Comparison of ENCODE assay signal across 16 cellular contexts in genomic region chr6:161200610-161201201, GRCh38.
A peak's percentile ranks its signal among the peaks of the same experiment; 100 is the strongest.
DNase-seq lines count a peak whose midpoint lies in the region; ATAC-seq and TF ChIP-seq lines count a peak whose summit lies in the region.
"Had no signal": no experiment of that assay in that cellular context is flagged by ENCODE, and none has a peak within 500 bp of the region (broad histone marks: within the 10 kb centered on the region; RNA-seq: fewer than 3 reads in every experiment).

No MANE protein-coding gene starts in this region.

- ATAC-seq in IMR-90 (ENCODE audit: low read depth): no peak
- ATAC-seq: psoas muscle had no signal

- H2AK5ac ChIP-seq in IMR-90 (ENCODE audit: low read depth, low read length): no peak overlapping the region
- no peak overlapping the region for H2AK5ac ChIP-seq in mesendoderm (ENCODE audit: low read length)

- H3K27me3 Mint-ChIP-seq in activated naive CD4-positive, alpha-beta T cell treated with anti-CD3 and anti-CD28 coated beads, Interleukin-2, amount 10 ng/mL, durations not matched to agents 7 days and 5 days: no peaks in the 10 kb centered on the region
- H3K27me3 Mint-ChIP-seq: activated CD4-positive, alpha-beta memory T cell treated with anti-CD3 and anti-CD28 coated beads for 36 hours; stimulated activated naive CD8-positive, alpha-beta T cell treated with anti-CD3 and anti-CD28 coated beads, Interleukin-15, Interleukin-2, amounts not matched to agents 100 ng/mL and 50 ng/mL, for 24 hours had no signal

- no peaks in the 10 kb centered on the region; the same call in 1 of the 2 replicates for H3K36me3 ChIP-seq in BLaER1
- H3K36me3 ChIP-seq in IMR-90 (ENCODE audit: control insufficient read depth, insufficient read depth, low read length): no peaks in the 10 kb centered on the region; the same call in 1 of the 2 replicates
- H3K36me3 ChIP-seq in mesendoderm (ENCODE audit: control insufficient read depth, insufficient read depth, low read length): no peaks in the 10 kb centered on the region
- H3K36me3 ChIP-seq in prostate gland: no peaks in the 10 kb centered on the region
- H3K36me3 ChIP-seq: esophagus muscularis mucosa, Peyer's patch had no signal

- no peak overlapping the region for H3K14ac ChIP-seq in IMR-90 (replicated peaks; ENCODE audit: low read depth, low read length)

- POLR2A ChIA-PET in IMR-90 (lab: Charles Lee; ENCODE audit: unreplicated experiment): no interaction called here

- DNase-seq in IMR-90: no peak
- no peak for DNase-seq in astrocyte of the spinal cord (ENCODE audit: low read depth, low spot score)
- peak; percentile 19 for DNase-seq in mesendoderm
- DNase-seq in prostate gland (ENCODE audit: low spot score): no peak
- DNase-seq in activated naive CD4-positive, alpha-beta T cell treated with anti-CD3 and anti-CD28 coated beads, Interleukin-2, amount 10 ng/mL, durations not matched to agents 7 days and 5 days: no peak
- DNase-seq in NCI-H510A treated with DMSO at 0.1 percent for 48 hours (lab: John Stamatoyannopoulos, UW): no peak
- DNase-seq in NCI-H2029 (lab: John Stamatoyannopoulos, UW): no peak
- DNase-seq: activated CD4-positive, alpha-beta memory T cell treated with anti-CD3 and anti-CD28 coated beads for 36 hours; activated gamma-delta T cell; KG1; Peyer's patch; psoas muscle had no signal

- peaks cover 6% of the 10 kb centered on the region for H3K79me2 ChIP-seq in mesendoderm (ENCODE audit: control insufficient read depth, insufficient read depth, low read length)

- no peaks in the 10 kb centered on the region for H3K36me3 Mint-ChIP-seq in activated naive CD4-positive, alpha-beta T cell treated with anti-CD3 and anti-CD28 coated beads, Interleukin-2, amount 10 ng/mL, durations not matched to agents 7 days and 5 days

- no peak overlapping the region for H3K4ac ChIP-seq in IMR-90 (ENCODE audit: low read depth, low read length)
- no peak overlapping the region for H3K4ac ChIP-seq in mesendoderm (ENCODE audit: low read depth, low read length)

- H3K4me1 ChIP-seq in BLaER1 (peaks cover 35% of the 10 kb centered on the region), IMR-90 (ENCODE audit: control insufficient read depth, insufficient read depth, low read length) (no peaks in the 10 kb centered on the region; the same call in 1 of the 2 replicates), mesendoderm (ENCODE audit: control insufficient read depth, low read depth, low read length) (no peaks in the 10 kb centered on the region), prostate gland (replicated peaks) (no peaks in the 10 kb centered on the region)
- H3K4me1 ChIP-seq: Peyer's patch, psoas muscle had no signal

- in situ Hi-C loops in IMR-90 (cut with MboI; ENCODE audit: low sequenced_read_pairs) (no loop called here), astrocyte of the spinal cord (cut with HindIII; ENCODE audit: low sequenced_read_pairs) (no loop called here)

- H3K4me2 ChIP-seq in BLaER1 (peak overlapping the region; percentile 34; the same call in 1 of the 2 replicates), IMR-90 (ENCODE audit: low read depth, low read length) (no peak overlapping the region), mesendoderm (ENCODE audit: low read length) (no peak overlapping the region)

- peaks cover 2% of the 10 kb centered on the region for H3K9me3 Mint-ChIP-seq in activated naive CD4-positive, alpha-beta T cell treated with anti-CD3 and anti-CD28 coated beads, Interleukin-2, amount 10 ng/mL, durations not matched to agents 7 days and 5 days
- H3K9me3 Mint-ChIP-seq: activated CD4-positive, alpha-beta memory T cell treated with anti-CD3 and anti-CD28 coated beads for 36 hours; stimulated activated naive CD8-positive, alpha-beta T cell treated with anti-CD3 and anti-CD28 coated beads, Interleukin-15, Interleukin-2, amounts not matched to agents 100 ng/mL and 50 ng/mL, for 24 hours; T-helper 1 cell treated with Interleukin-12 subunit alpha and Interleukin-12 subunit beta and Interleukin-4 antibody, amounts not matched to agents 30 μg/mL and 1 μg/mL, for 36 hours had no signal

- H3K4me3 ChIP-seq in BLaER1: no peak overlapping the region
- H3K4me3 ChIP-seq in IMR-90 (ENCODE audit: insufficient read depth, low read depth, low read length): no peak overlapping the region
- no peak overlapping the region for H3K4me3 ChIP-seq in astrocyte of the spinal cord (ENCODE audit: low read depth, low read length)
- no peak overlapping the region for H3K4me3 ChIP-seq in mesendoderm (ENCODE audit: low read length)
- H3K4me3 ChIP-seq in prostate gland: no peak overlapping the region
- H3K4me3 ChIP-seq: esophagus muscularis mucosa, Peyer's patch, psoas muscle had no signal

- no peaks in the 10 kb centered on the region for H3K9me1 ChIP-seq in IMR-90 (ENCODE audit: insufficient read depth, low read length)

- H3K9me3 ChIP-seq in BLaER1: peaks cover 4% of the 10 kb centered on the region; the same call in 1 of the 2 replicates
- H3K9me3 ChIP-seq in IMR-90 (ENCODE audit: control insufficient read depth, insufficient read depth, low read length): no peaks in the 10 kb centered on the region
- no peaks in the 10 kb centered on the region for H3K9me3 ChIP-seq in prostate gland
- H3K9me3 ChIP-seq: esophagus muscularis mucosa, Peyer's patch, psoas muscle had no signal

- CTCF ChIA-PET in IMR-90 (lab: Yijun Ruan, JAX): no interaction called here
- CTCF ChIA-PET in activated naive CD4-positive, alpha-beta T cell treated with anti-CD3 and anti-CD28 coated beads, Interleukin-2, amount 10 ng/mL, durations not matched to agents 7 days and 5 days (lab: Charles Lee): interaction anchor here (0.9 kb wide), 1 partner anchor 270 kb away, joined by 3 read pairs; no protein-coding TSS in a partner anchor

- no peak overlapping the region for H3K56ac ChIP-seq in IMR-90 (ENCODE audit: extremely low read depth, insufficient read depth, low read length)
- H3K56ac ChIP-seq in mesendoderm (ENCODE audit: low read length): no peak overlapping the region

- H3K27ac ChIP-seq in BLaER1 (no peak overlapping the region), IMR-90 (ENCODE audit: insufficient read depth, low read length) (no peak overlapping the region), mesendoderm (ENCODE audit: low read depth, low read length) (no peak overlapping the region), prostate gland (no peak overlapping the region)
- H3K27ac ChIP-seq: esophagus muscularis mucosa, Peyer's patch, psoas muscle had no signal

- no peaks in the 10 kb centered on the region for H3K27me3 ChIP-seq in BLaER1
- no peaks in the 10 kb centered on the region for H3K27me3 ChIP-seq in IMR-90 (ENCODE audit: control insufficient read depth, insufficient read depth, low read length)
- H3K27me3 ChIP-seq in mesendoderm (ENCODE audit: insufficient read depth, low read length, poor library complexity): no peaks in the 10 kb centered on the region
- no peaks in the 10 kb centered on the region for H3K27me3 ChIP-seq in prostate gland (replicated peaks; ENCODE audit: insufficient read depth)
- H3K27me3 ChIP-seq: esophagus muscularis mucosa, Peyer's patch had no signal

- TF ChIP-seq CTCF in IMR-90 (conservative IDR thresholded peaks at IDR 0.05; ENCODE audit: low read depth, low read length) (0 out of 2 replicates have a peak, but pooled peaks have one; percentile 7), astrocyte of the spinal cord (IDR thresholded peaks at IDR 0.05; ENCODE audit: low read depth, low read length) (peak; percentile 8), prostate gland (IDR thresholded peaks at IDR 0.05) (no peak)

- H4K8ac ChIP-seq in IMR-90 (ENCODE audit: low read depth in 2 of 2, low read length in 2 of 2) (no peak overlapping the region), mesendoderm (ENCODE audit: low read depth, low read length) (no peak overlapping the region)

- H3K18ac ChIP-seq in IMR-90 (ENCODE audit: low read depth, low read length): no peak overlapping the region
- H3K18ac ChIP-seq in mesendoderm (ENCODE audit: low read length): no peak overlapping the region

- H4K20me1 ChIP-seq in BLaER1: peaks cover 5% of the 10 kb centered on the region; the same call in 1 of the 2 replicates
- H4K20me1 ChIP-seq in IMR-90 (ENCODE audit: insufficient read depth, low read length): no peaks in the 10 kb centered on the region

- H3K27ac Mint-ChIP-seq in activated naive CD4-positive, alpha-beta T cell treated with anti-CD3 and anti-CD28 coated beads, Interleukin-2, amount 10 ng/mL, durations not matched to agents 7 days and 5 days: no peak overlapping the region
- H3K27ac Mint-ChIP-seq: activated CD4-positive, alpha-beta memory T cell treated with anti-CD3 and anti-CD28 coated beads for 36 hours; stimulated activated naive CD8-positive, alpha-beta T cell treated with anti-CD3 and anti-CD28 coated beads, Interleukin-15, Interleukin-2, amounts not matched to agents 100 ng/mL and 50 ng/mL, for 24 hours; T-helper 1 cell treated with Interleukin-12 subunit alpha and Interleukin-12 subunit beta and Interleukin-4 antibody, amounts not matched to agents 30 μg/mL and 1 μg/mL, for 36 hours had no signal

- H4K5ac ChIP-seq in IMR-90 (ENCODE audit: low read depth, low read length) (no peak overlapping the region), mesendoderm (ENCODE audit: low read length) (no peak overlapping the region)

- H3K23ac ChIP-seq in IMR-90 (ENCODE audit: low read depth, low read length) (no peak overlapping the region), mesendoderm (ENCODE audit: low read length) (no peak overlapping the region)

- no peak overlapping the region for H3K4me3 Mint-ChIP-seq in activated naive CD4-positive, alpha-beta T cell treated with anti-CD3 and anti-CD28 coated beads, Interleukin-2, amount 10 ng/mL, durations not matched to agents 7 days and 5 days
- H3K4me3 Mint-ChIP-seq: activated CD4-positive, alpha-beta memory T cell treated with anti-CD3 and anti-CD28 coated beads for 36 hours; stimulated activated naive CD8-positive, alpha-beta T cell treated with anti-CD3 and anti-CD28 coated beads, Interleukin-15, Interleukin-2, amounts not matched to agents 100 ng/mL and 50 ng/mL, for 24 hours; T-helper 1 cell treated with Interleukin-12 subunit alpha and Interleukin-12 subunit beta and Interleukin-4 antibody, amounts not matched to agents 30 μg/mL and 1 μg/mL, for 36 hours had no signal

- no CpG with 5 or more reads among the region's 8 CpGs for WGBS in IMR-90 (ENCODE audit: extremely low coverage in 2 of 2, insufficient read length in 1 of 2), 2 experiments
- no CpG with 5 or more reads among the region's 8 CpGs for WGBS in mesendoderm (ENCODE audit: extremely low coverage, insufficient coverage, low lambda C conversion rate)
- WGBS in prostate gland: 86% methylated on average over 8 of the region's 8 CpGs

- no peak overlapping the region for H2AK9ac ChIP-seq in IMR-90 (replicated peaks; ENCODE audit: low read depth, low read length, poor library complexity)

- TF ChIP-seq POLR2A in IMR-90 (IDR thresholded peaks at IDR 0.05; ENCODE audit: low read depth, low read length) (no peak), prostate gland (IDR thresholded peaks at IDR 0.05) (no peak)

- H3K9ac ChIP-seq in BLaER1: no peak overlapping the region
- no peak overlapping the region for H3K9ac ChIP-seq in IMR-90 (ENCODE audit: low read depth, low read length)
- H3K9ac ChIP-seq in mesendoderm (ENCODE audit: low read length): no peak overlapping the region

- no peak overlapping the region for H4K91ac ChIP-seq in IMR-90 (ENCODE audit: insufficient read depth, low read depth, low read length)

- H2AFZ ChIP-seq in IMR-90 (replicated peaks; ENCODE audit: low read length, poor library complexity): no peak overlapping the region

- H2BK15ac ChIP-seq in IMR-90 (ENCODE audit: low read depth, low read length) (no peak overlapping the region), mesendoderm (replicated peaks; ENCODE audit: low read depth) (no peak overlapping the region)

- TF ChIP-seq RAD21 in IMR-90 (IDR thresholded peaks at IDR 0.05; ENCODE audit: low read length): no peak

- BruUV-seq in IMR-90 (replicated peaks; lab: Mats Ljungman, UMichigan): no TSS peak

- dilution Hi-C loops in IMR-90 (cut with HindIII; ENCODE audit: low sequenced_read_pairs, unreplicated experiment): no loop called here

- peaks cover 6 to 8% of the 10 kb centered on the region in 2 experiments; a peak in 3 of 4 replicates for H3K79me1 ChIP-seq in IMR-90 (ENCODE audit: low read depth in 1 of 2, low read length in 2 of 2)
- peaks cover 20% of the 10 kb centered on the region for H3K79me1 ChIP-seq in mesendoderm (ENCODE audit: low read length)

- H2BK20ac ChIP-seq in IMR-90 (ENCODE audit: low read depth, low read length): no peak overlapping the region

- intact Hi-C loops in IMR-90 (cut with micrococcal nuclease) (no loop called here), prostate gland (cut with DNase I) (no loop called here)

- H2BK5ac ChIP-seq in IMR-90 (ENCODE audit: low read depth, low read length, poor library complexity, severe bottlenecking) (no peak overlapping the region), mesendoderm (ENCODE audit: low read length) (no peak overlapping the region)

- H3K4me1 Mint-ChIP-seq in activated naive CD4-positive, alpha-beta T cell treated with anti-CD3 and anti-CD28 coated beads, Interleukin-2, amount 10 ng/mL, durations not matched to agents 7 days and 5 days: no peaks in the 10 kb centered on the region

- H2BK120ac ChIP-seq in IMR-90 (ENCODE audit: low read depth, low read length): no peak overlapping the region
- H2BK120ac ChIP-seq in mesendoderm (ENCODE audit: low read depth, low read length): no peak overlapping the region

Comparison
In these comparisons a context has a peak if more than half of its experiments do, and no peak if none do; other contexts are left out.
1. CTCF ChIP-seq: peak in IMR-90 (single experiment) and astrocyte of the spinal cord (single experiment); none in prostate gland (0 of 4).